Comparison of ENCODE assay signal across 9 cellular contexts in the genomic region with DNA sequence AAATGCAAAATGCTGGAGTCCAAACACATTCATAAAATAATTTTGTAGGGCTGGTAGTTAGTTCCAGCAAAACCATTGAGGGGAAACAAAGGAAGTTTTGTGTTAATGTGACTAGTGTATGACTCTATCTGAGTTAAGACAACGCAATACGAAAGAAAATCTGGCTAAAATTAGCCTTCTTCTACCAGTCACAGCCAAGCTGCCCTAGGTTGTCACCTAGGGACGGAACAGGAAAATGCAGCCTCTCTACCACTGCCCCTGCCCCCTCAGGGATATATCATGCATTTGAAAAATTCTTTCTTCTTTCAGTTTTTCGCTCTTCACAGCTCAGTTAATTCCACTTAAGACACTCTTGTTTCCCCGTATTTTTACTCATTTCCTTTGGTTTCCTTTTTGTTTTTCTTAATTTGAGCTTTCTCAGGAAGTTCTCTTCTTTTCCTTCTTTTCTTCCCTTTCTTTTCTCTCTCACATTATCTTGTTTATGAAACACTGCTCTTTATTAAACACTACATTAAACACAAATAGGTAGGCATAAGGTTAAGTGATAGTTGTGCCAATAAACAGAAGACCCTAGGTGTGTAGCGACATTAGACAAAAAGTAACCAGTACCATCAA. TPM values are rescaled to one million over a fixed set of nuclear protein-coding genes. Genes with fewer than 3 reads are reported as not detected.
DNase-seq lines count a peak whose midpoint lies in the region; ATAC-seq, FAIRE-seq and TF ChIP-seq lines count a peak whose summit lies in the region.
"Had no signal": no experiment of that assay in that cellular context is flagged by ENCODE, and none has a peak within 500 bp of the region (broad histone marks: within the 10 kb centered on the region; RNA-seq: fewer than 3 reads in every experiment).

No MANE protein-coding gene starts in this region.

- no peak overlapping the region for H3K27ac Mint-ChIP-seq in glutamatergic neuron (ENCODE audit: unreplicated experiment)
- H3K27ac Mint-ChIP-seq in activated T-helper 17 cell treated with anti-CD3 and anti-CD28 coated beads, Interleukin-2, amount 50 U/mL, for 72 hours: no peak overlapping the region
- no peak overlapping the region for H3K27ac Mint-ChIP-seq in CD4-positive, alpha-beta memory T cell
- H3K27ac Mint-ChIP-seq: dendritic cell treated with granulocyte-macrophage colony-stimulating factor and Interleukin-4, amounts not matched to agents 40 ng/mL and 50 ng/mL, for 4 days had no signal

- no peak for TF ChIP-seq POLR2A in H54 (IDR thresholded peaks at IDR 0.05; ENCODE audit: low read depth, low read length)
- TF ChIP-seq POLR2A in testis (IDR thresholded peaks at IDR 0.05): no peak

- peak; percentile 78 for FAIRE-seq in H54 (lab: Jason Lieb, UNC)

- H3K9me3 Mint-ChIP-seq in glutamatergic neuron (ENCODE audit: unreplicated experiment): peaks cover 4% of the 10 kb centered on the region
- peaks cover 3% of the 10 kb centered on the region for H3K9me3 Mint-ChIP-seq in activated T-helper 17 cell treated with anti-CD3 and anti-CD28 coated beads, Interleukin-2, amount 50 U/mL, for 72 hours
- peaks cover 0 to 5% (median 0%) of the 10 kb centered on the region in 8 donors for H3K9me3 Mint-ChIP-seq in CD4-positive, alpha-beta memory T cell
- H3K9me3 Mint-ChIP-seq: dendritic cell treated with granulocyte-macrophage colony-stimulating factor and Interleukin-4, amounts not matched to agents 40 ng/mL and 50 ng/mL, for 4 days had no signal

- no peak overlapping the region for H3K4me2 ChIP-seq in OCI-LY1 (ENCODE audit: low read length)

- ATAC-seq in activated T-helper 17 cell treated with anti-CD3 and anti-CD28 coated beads, Interleukin-2, amount 50 U/mL, for 72 hours (replicated peaks): no peak
- no peak for ATAC-seq in HG03521 (IDR thresholded peaks at IDR 0.05; ENCODE audit: unreplicated experiment)

- no peaks in the 10 kb centered on the region for H3K36me3 ChIP-seq in OCI-LY1 (ENCODE audit: insufficient read depth, low read length)
- H3K36me3 ChIP-seq in testis (ENCODE audit: low read depth, missing control alignments): no peaks in the 10 kb centered on the region
- no peaks in the 10 kb centered on the region for H3K36me3 ChIP-seq in CD4-positive, alpha-beta memory T cell (ENCODE audit: insufficient read depth, low read length)

- peaks cover 2% of the 10 kb centered on the region for H3K27me3 Mint-ChIP-seq in glutamatergic neuron (ENCODE audit: unreplicated experiment)
- peaks cover 24% of the 10 kb centered on the region for H3K27me3 Mint-ChIP-seq in activated T-helper 17 cell treated with anti-CD3 and anti-CD28 coated beads, Interleukin-2, amount 50 U/mL, for 72 hours
- H3K27me3 Mint-ChIP-seq in CD4-positive, alpha-beta memory T cell: peaks cover 5 to 24% of the 10 kb centered on the region in 2 donors

- H2AFZ ChIP-seq in OCI-LY1 (ENCODE audit: low read length): no peak overlapping the region

- intact Hi-C loops in testis (cut with DNase I; ENCODE audit: low total_unique reads): no loop called here
- intact Hi-C loops in CD4-positive, alpha-beta memory T cell (cut with micrococcal nuclease): no loop called here

- WGBS in testis, 2 donors: 59 to 61% methylated on average over 6 of the region's 6 CpGs

- no peaks in the 10 kb centered on the region for H3K79me2 ChIP-seq in OCI-LY1 (ENCODE audit: insufficient read depth, low read length)

- no peak overlapping the region for H3K9ac ChIP-seq in OCI-LY1 (ENCODE audit: low read length)

- TF ChIP-seq CTCF in C4-2B (conservative IDR thresholded peaks at IDR 0.05) (peak; percentile 66), OCI-LY1 (IDR thresholded peaks at IDR 0.05; ENCODE audit: low read length) (peak; percentile 19; the same call in 1 of the 2 replicates), glutamatergic neuron (IDR thresholded peaks at IDR 0.05; ENCODE audit: partially characterized antibody, unreplicated experiment) (peak; percentile 67), testis (IDR thresholded peaks at IDR 0.05) (peak in 2 of 3 experiments; percentile 33 to 40)

- no peaks in the 10 kb centered on the region for H4K20me1 ChIP-seq in OCI-LY1 (ENCODE audit: insufficient read depth, low read length)

- H3K4me3 ChIP-seq in OCI-LY1 (ENCODE audit: low read depth, low read length, poor library complexity, severe bottlenecking) (no peak overlapping the region), testis (no peak overlapping the region)
- H3K4me3 ChIP-seq in CD4-positive, alpha-beta memory T cell (ENCODE audit: low read length in 2 of 2): no peak overlapping the region

- no peak overlapping the region for H3K4me3 Mint-ChIP-seq in glutamatergic neuron (ENCODE audit: unreplicated experiment)
- no peak overlapping the region for H3K4me3 Mint-ChIP-seq in activated T-helper 17 cell treated with anti-CD3 and anti-CD28 coated beads, Interleukin-2, amount 50 U/mL, for 72 hours
- H3K4me3 Mint-ChIP-seq in CD4-positive, alpha-beta memory T cell: no peak overlapping the region
- H3K4me3 Mint-ChIP-seq: dendritic cell treated with granulocyte-macrophage colony-stimulating factor and Interleukin-4, amounts not matched to agents 40 ng/mL and 50 ng/mL, for 4 days had no signal

- POLR2A ChIA-PET in CD4-positive, alpha-beta memory T cell (lab: Charles Lee; ENCODE audit: partially characterized antibody): no interaction called here

- H3F3A ChIP-seq in OCI-LY1 (ENCODE audit: insufficient read depth, low read length): no peaks in the 10 kb centered on the region

- DNase-seq in H54 (ENCODE audit: insufficient read length, low spot score) (no peak), glutamatergic neuron (peak; percentile 34), testis (no peak)
- DNase-seq in CD4-positive, alpha-beta memory T cell: no peak

- H3K9me3 ChIP-seq in OCI-LY1 (ENCODE audit: low read length): no peaks in the 10 kb centered on the region
- H3K9me3 ChIP-seq in testis: no peaks in the 10 kb centered on the region
- no peaks in the 10 kb centered on the region for H3K9me3 ChIP-seq in CD4-positive, alpha-beta memory T cell (ENCODE audit: control insufficient read depth in 1 of 2, low read length in 2 of 2)

- H3K9me2 ChIP-seq in OCI-LY1 (ENCODE audit: low read depth, low read length): no peaks in the 10 kb centered on the region

- H3K27ac ChIP-seq in C4-2B (no peak overlapping the region), OCI-LY1 (ENCODE audit: low read depth, low read length, poor library complexity, severe bottlenecking) (no peak overlapping the region), testis (no peak overlapping the region)
- H3K27ac ChIP-seq in CD4-positive, alpha-beta memory T cell (ENCODE audit: low read depth, low read length): no peak overlapping the region

- H3K27me3 ChIP-seq in OCI-LY1 (ENCODE audit: insufficient read depth, low read length): no peaks in the 10 kb centered on the region
- H3K27me3 ChIP-seq in testis: no peaks in the 10 kb centered on the region
- no peaks in the 10 kb centered on the region for H3K27me3 ChIP-seq in CD4-positive, alpha-beta memory T cell (ENCODE audit: insufficient read depth, low read length)

- H3K36me3 Mint-ChIP-seq in glutamatergic neuron (ENCODE audit: unreplicated experiment): peaks cover 13% of the 10 kb centered on the region
- H3K36me3 Mint-ChIP-seq in activated T-helper 17 cell treated with anti-CD3 and anti-CD28 coated beads, Interleukin-2, amount 50 U/mL, for 72 hours (ENCODE audit: low read depth): no peaks in the 10 kb centered on the region
- no peaks in the 10 kb centered on the region for H3K36me3 Mint-ChIP-seq in CD4-positive, alpha-beta memory T cell

- CTCF ChIA-PET in CD4-positive, alpha-beta memory T cell (lab: Charles Lee; ENCODE audit: partially characterized antibody): interaction anchor here (0.6 kb wide), 1 partner anchor 95 kb away, joined by 3 read pairs; no protein-coding TSS in a partner anchor

- peaks cover 7% of the 10 kb centered on the region for H3K4me1 Mint-ChIP-seq in glutamatergic neuron (ENCODE audit: low read depth, unreplicated experiment)
- H3K4me1 Mint-ChIP-seq in activated T-helper 17 cell treated with anti-CD3 and anti-CD28 coated beads, Interleukin-2, amount 50 U/mL, for 72 hours: no peaks in the 10 kb centered on the region
- H3K4me1 Mint-ChIP-seq in CD4-positive, alpha-beta memory T cell: peaks cover 0 to 3% (median 0%) of the 10 kb centered on the region in 4 donors

- H3K4me1 ChIP-seq in OCI-LY1 (ENCODE audit: insufficient read depth, low read length, severe bottlenecking) (no peaks in the 10 kb centered on the region), testis (no peaks in the 10 kb centered on the region)
- H3K4me1 ChIP-seq in CD4-positive, alpha-beta memory T cell (ENCODE audit: insufficient read depth, low read length): no peaks in the 10 kb centered on the region

RNA-seq across cellular contexts. Expression of gene KIRREL3, which starts 30.6 kb away (rescaled TPM):
- 25.3 TPM for total RNA-seq in glutamatergic neuron (ENCODE audit: unreplicated experiment)
- total RNA-seq in testis: 1 to 10 TPM; 1.1 TPM
- 1.0 TPM for polyA plus RNA-seq in testis (ENCODE audit: insufficient read depth, low read depth, low replicate concordance)
- total RNA-seq in activated T-helper 17 cell treated with anti-CD3 and anti-CD28 coated beads, Interleukin-2, amount 50 U/mL, for 72 hours: not detected
- total RNA-seq in CD4-positive, alpha-beta memory T cell: not detected
- polyA plus RNA-seq in CD4-positive, alpha-beta memory T cell: not detected

Comparison
In these comparisons a context has a peak if more than half of its experiments do, and no peak if none do; other contexts are left out.
1. RNA of gene KIRREL3, which starts 30.6 kb away (total RNA-seq): 25.3 TPM in glutamatergic neuron (single experiment); 1.1 TPM in testis, not detected in activated T-helper 17 cell treated with anti-CD3 and anti-CD28 coated beads, Interleukin-2, amount 50 U/mL, for 72 hours and not detected in CD4-positive, alpha-beta memory T cell; every median in the first group is over 10 times any median in the second.
2. Peak in every context shown above with its lines, with median percentiles within 50 percentile points of each other: CTCF ChIP-seq.